In genomic region chr4:742742-743311, GRCh38 we compare ENCODE assay signal across 8 cellular contexts. TPM values are rescaled to one million over a fixed set of nuclear protein-coding genes. Genes with fewer than 3 reads are reported as not detected.
DNase-seq lines count a peak whose midpoint lies in the region; ATAC-seq and TF ChIP-seq lines count a peak whose summit lies in the region.

No MANE protein-coding gene starts in this region.

- POLR2A ChIA-PET in activated CD4-positive, alpha-beta T cell treated with anti-CD3 and anti-CD28 coated beads, Interleukin-2, amount 10 ng/mL, durations not matched to agents 7 days and 5 days (lab: Charles Lee) = no interaction called here

- H3K9me3 Mint-ChIP-seq in activated CD4-positive, alpha-beta T cell treated with anti-CD3 and anti-CD28 coated beads, Interleukin-2, amount 10 ng/mL, durations not matched to agents 7 days and 5 days = no peaks in the 10 kb centered on the region

- no peak overlapping the region for H3K27ac Mint-ChIP-seq in activated CD4-positive, alpha-beta T cell treated with anti-CD3 and anti-CD28 coated beads, Interleukin-2, amount 10 ng/mL, durations not matched to agents 7 days and 5 days

- peak; percentile 53 for ATAC-seq in GM19324 (IDR thresholded peaks at IDR 0.05; ENCODE audit: low FRiP score, unreplicated experiment)
- no peak for ATAC-seq in HG03025 (IDR thresholded peaks at IDR 0.05; ENCODE audit: low FRiP score, unreplicated experiment)

- no peak overlapping the region for H3K4me3 ChIP-seq in AG10803 (ENCODE audit: low read length)

- peak; percentile 75 for TF ChIP-seq CTCF in AG10803 (conservative IDR thresholded peaks at IDR 0.05; ENCODE audit: low read length)

- DNase-seq in AG10803 (ENCODE audit: low read depth) = peak; percentile 42
- peak; percentile 32 for DNase-seq in NCI-H1694 (lab: John Stamatoyannopoulos, UW)
- peak; percentile 78 for DNase-seq in activated CD4-positive, alpha-beta T cell treated with anti-CD3 and anti-CD28 coated beads, Interleukin-2, amount 10 ng/mL, durations not matched to agents 7 days and 5 days
- DNase-seq in dermis blood vessel endothelial cell = peak; percentile 79
- DNase-seq in midbrain (lab: John Stamatoyannopoulos, UW) = peak; percentile 36
- DNase-seq in stimulated activated CD8-positive, alpha-beta memory T cell treated with anti-CD3 and anti-CD28 coated beads, Interleukin-7, amount 100 ng/mL, for 1 hour (ENCODE audit: low read depth in 2 of 2) = peak; percentile 53 to 67

- H3K4me3 Mint-ChIP-seq in activated CD4-positive, alpha-beta T cell treated with anti-CD3 and anti-CD28 coated beads, Interleukin-2, amount 10 ng/mL, durations not matched to agents 7 days and 5 days = no peak overlapping the region

- CTCF ChIA-PET in activated CD4-positive, alpha-beta T cell treated with anti-CD3 and anti-CD28 coated beads, Interleukin-2, amount 10 ng/mL, durations not matched to agents 7 days and 5 days (lab: Charles Lee) = interaction anchor here (0.6 to 2.7 kb wide), 16 partner anchors 10 to 244 kb away, joined by 3 to 10 read pairs (median 4); partner anchors contain the start of gene IDUA

- H3K27me3 Mint-ChIP-seq in activated CD4-positive, alpha-beta T cell treated with anti-CD3 and anti-CD28 coated beads, Interleukin-2, amount 10 ng/mL, durations not matched to agents 7 days and 5 days = no peaks in the 10 kb centered on the region

- peaks cover 4% of the 10 kb centered on the region for H3K4me1 Mint-ChIP-seq in activated CD4-positive, alpha-beta T cell treated with anti-CD3 and anti-CD28 coated beads, Interleukin-2, amount 10 ng/mL, durations not matched to agents 7 days and 5 days

- H3K36me3 Mint-ChIP-seq in activated CD4-positive, alpha-beta T cell treated with anti-CD3 and anti-CD28 coated beads, Interleukin-2, amount 10 ng/mL, durations not matched to agents 7 days and 5 days (ENCODE audit: low read depth) = peaks cover 10% of the 10 kb centered on the region

RNA-seq across cellular contexts. Expression of gene PCGF3, which starts 37.2 kb away (rescaled TPM):
- total RNA-seq in activated CD4-positive, alpha-beta T cell treated with anti-CD3 and anti-CD28 coated beads, Interleukin-2, amount 10 ng/mL, durations not matched to agents 7 days and 5 days = 10 to 100 TPM; 34.9 to 36.8 TPM
- total RNA-seq in dermis blood vessel endothelial cell = 64.3 and 104 TPM in 2 replicates

RNA-seq across cellular contexts. Expression of gene SLC49A3, which starts 53.9 kb away (rescaled TPM):
- under 1 TPM in 1 of 2 experiments, not detected in 1; 0.35 TPM for total RNA-seq in activated CD4-positive, alpha-beta T cell treated with anti-CD3 and anti-CD28 coated beads, Interleukin-2, amount 10 ng/mL, durations not matched to agents 7 days and 5 days
- total RNA-seq in dermis blood vessel endothelial cell = 9.9 and 10.6 TPM in 2 replicates
